In genomic region chr5:177515580-177515979, GRCh38 we compare ENCODE assay signal across 9 cellular contexts. TPM values are rescaled to one million over a fixed set of nuclear protein-coding genes. Genes with fewer than 3 reads are reported as not detected.
DNase-seq lines count a peak whose midpoint lies in the region; TF ChIP-seq lines count a peak whose summit lies in the region.
"Had no signal": no experiment of that assay in that cellular context is flagged by ENCODE, and none has a peak within 500 bp of the region (broad histone marks: within the 10 kb centered on the region; RNA-seq: fewer than 3 reads in every experiment).

No MANE protein-coding gene starts in this region.

- H3K9me3 Mint-ChIP-seq in HFFc6, result no peaks in the 10 kb centered on the region

- H3K4me3 ChIP-seq in AG04449 (ENCODE audit: low read depth, low read length), result peak overlapping the region; percentile 100
- peak overlapping the region; percentile 98 for H3K4me3 ChIP-seq in astrocyte of the cerebellum (ENCODE audit: low read depth, low read length)
- H3K4me3 ChIP-seq in mesodermal cell (ENCODE audit: extremely low read depth, insufficient read depth, low read length, poor library complexity, severe bottlenecking), result peak overlapping the region; percentile 83

- no peaks in the 10 kb centered on the region for H3K9me3 ChIP-seq in mesodermal cell (ENCODE audit: control insufficient read depth, low read length)

- peaks cover 38% of the 10 kb centered on the region for H3K36me3 Mint-ChIP-seq in HFFc6 (ENCODE audit: low read depth)

- WGBS in mesodermal cell (ENCODE audit: insufficient coverage in 2 of 2), 2 experiments, result 86 to 100% methylated on average over 3 to 7 of the region's 7 CpGs

- CTCF ChIA-PET in AG04449 (lab: Yijun Ruan, JAX), result interaction anchor here (0.7 to 5.3 kb wide), 7 partner anchors 10 to 125 kb away, joined by 3 to 105 read pairs (median 5); partner anchors contain the start of gene PDLIM7

- peak overlapping the region; percentile 84; the same call in 1 of the 2 replicates for H3K27ac Mint-ChIP-seq in HFFc6

- H3K4me1 Mint-ChIP-seq in HFFc6 (ENCODE audit: low read depth), result peaks cover 23% of the 10 kb centered on the region

- DNase-seq in AG04449 (ENCODE audit: low read depth, low spot score) (no peak), HFFc6 (no peak), astrocyte of the cerebellum (ENCODE audit: low read depth) (no peak), NCI-H748 (lab: John Stamatoyannopoulos, UW; ENCODE audit: unreplicated experiment) (no peak), NCI-H2196 treated with DMSO at 0.1 percent for 48 hours (lab: John Stamatoyannopoulos, UW; ENCODE audit: unreplicated experiment) (no peak), DMS114 treated with DMSO at 0.1 percent for 48 hours (lab: John Stamatoyannopoulos, UW; ENCODE audit: unreplicated experiment) (no peak)
- no peak for DNase-seq in activated CD4-positive, alpha-beta T cell treated with anti-CD3 and anti-CD28 coated beads for 1 hour
- DNase-seq: NCI-H2081 treated with DMSO at 0.1 percent for 48 hours had no signal

- no peak overlapping the region for H3K27ac ChIP-seq in mesodermal cell (ENCODE audit: low read depth, low read length, severe bottlenecking)

- in situ Hi-C loops in astrocyte of the cerebellum (cut with HindIII; ENCODE audit: low sequenced_read_pairs), result no loop called here

- peaks cover 5% of the 10 kb centered on the region for H3K4me1 ChIP-seq in mesodermal cell (ENCODE audit: control insufficient read depth, insufficient read depth, low read length, poor library complexity, severe bottlenecking)

- peak overlapping the region; percentile 92 for H3K4me3 Mint-ChIP-seq in HFFc6

- TF ChIP-seq CTCF in AG04449 (IDR thresholded peaks at IDR 0.05; ENCODE audit: insufficient read depth, low read length, missing control alignments) (no peak), HFFc6 (IDR thresholded peaks at IDR 0.05) (peak; percentile 36; the same call in 1 of the 2 replicates), astrocyte of the cerebellum (IDR thresholded peaks at IDR 0.05; ENCODE audit: low read depth, low read length, missing control alignments) (no peak)

- H3K27me3 Mint-ChIP-seq in HFFc6 (ENCODE audit: insufficient read depth), result peaks cover 2% of the 10 kb centered on the region; the same call in 1 of the 2 replicates

- peaks cover 71% of the 10 kb centered on the region for H3K36me3 ChIP-seq in mesodermal cell (ENCODE audit: control insufficient read depth, insufficient read depth, low read length)

- POLR2A ChIA-PET in AG04449 (lab: Yijun Ruan, JAX), result interaction anchor here (0.7 to 3.5 kb wide), 3 partner anchors 10 to 77 kb away, joined by 3 to 22 read pairs (median 3); partner anchors contain the start of genes PDLIM7 and TMED9

RNA-seq across cellular contexts. Expression of gene DDX41, which starts 1.2 kb away (rescaled TPM):
- total RNA-seq in HFFc6 (2021; fragmentation: NEBNext Ultra II Directional; extraction: Animal tissue kit (Norgen Biotek cat#: 25700)), result 100 to 1,000 TPM in 3 of 6 experiments, 10 to 100 TPM in 3; 83.8 to 105 (median 98.5) TPM
- polyA plus RNA-seq in mesodermal cell (2013, experiment 1 of 2), result 65.4 TPM
- 52.5 TPM for polyA plus RNA-seq in mesodermal cell (2013, experiment 2 of 2)

RNA-seq across cellular contexts. Expression of gene DOK3, which starts 6.0 kb away (rescaled TPM):
- 1 to 10 TPM; 1.1 to 2.6 (median 1.3) TPM for total RNA-seq in HFFc6 (2021; fragmentation: NEBNext Ultra II Directional; extraction: Animal tissue kit (Norgen Biotek cat#: 25700))
- polyA plus RNA-seq in mesodermal cell (2013, experiment 1 of 2), result 3.6 TPM
- 2.8 TPM for polyA plus RNA-seq in mesodermal cell (2013, experiment 2 of 2)

RNA-seq across cellular contexts. Expression of gene PDLIM7, which starts 18.2 kb away (rescaled TPM):
- total RNA-seq in HFFc6 (2021; fragmentation: NEBNext Ultra II Directional; extraction: Animal tissue kit (Norgen Biotek cat#: 25700)), result 100 to 1,000 TPM; 339 to 353 (median 343) TPM
- 284 TPM for polyA plus RNA-seq in mesodermal cell (2013, experiment 1 of 2)
- 227 TPM for polyA plus RNA-seq in mesodermal cell (2013, experiment 2 of 2)

RNA-seq across cellular contexts. Expression of gene FAM193B, which starts 38.8 kb away (rescaled TPM):
- 10 to 100 TPM; 16.1 to 25.6 (median 21.6) TPM for total RNA-seq in HFFc6 (2021; fragmentation: NEBNext Ultra II Directional; extraction: Animal tissue kit (Norgen Biotek cat#: 25700))
- polyA plus RNA-seq in mesodermal cell (2013, experiment 1 of 2), result 84.5 TPM
- polyA plus RNA-seq in mesodermal cell (2013, experiment 2 of 2), result 80.8 TPM

RNA-seq across cellular contexts. Expression of gene DBN1, which starts 42.1 kb away (rescaled TPM):
- total RNA-seq in HFFc6 (2021; fragmentation: NEBNext Ultra II Directional; extraction: Animal tissue kit (Norgen Biotek cat#: 25700)), result 100 to 1,000 TPM; 346 to 394 (median 358) TPM
- polyA plus RNA-seq in mesodermal cell (2013, experiment 1 of 2), result 229 TPM
- polyA plus RNA-seq in mesodermal cell (2013, experiment 2 of 2), result 194 TPM
